11 cellular contexts compared by ENCODE assay signal in genomic region chr9:137115394-137116026, GRCh38. TPM values are rescaled to one million over a fixed set of nuclear protein-coding genes. Genes with fewer than 3 reads are reported as not detected.
DNase-seq lines count a peak whose midpoint lies in the region; ATAC-seq, FAIRE-seq and TF ChIP-seq lines count a peak whose summit lies in the region.
"Had no signal": no experiment of that assay in that cellular context is flagged by ENCODE, and none has a peak within 500 bp of the region (broad histone marks: within the 10 kb centered on the region; RNA-seq: fewer than 3 reads in every experiment).

No MANE protein-coding gene starts in this region.

- DNase-seq in LNCaP clone FGC (ENCODE audit: low read depth) (no peak), sciatic nerve (ENCODE audit: low spot score) (no peak), urothelium cell line (ENCODE audit: low spot score) (no peak), H54 (ENCODE audit: insufficient read length, low spot score) (no peak)
- no peak for DNase-seq in effector memory CD8-positive, alpha-beta T cell
- DNase-seq in naive thymus-derived CD8-positive, alpha-beta T cell, result no peak
- DNase-seq: KBM-7, NCI-H510A treated with DMSO at 0.1 percent for 48 hours, small intestine had no signal

- H3K27me3 ChIP-seq in DOHH2 (ENCODE audit: control insufficient read depth, low read length), result no peaks in the 10 kb centered on the region

- TF ChIP-seq POLR2A in H54 (IDR thresholded peaks at IDR 0.05; ENCODE audit: low read depth, low read length), result no peak

- peaks cover 7% of the 10 kb centered on the region for H3F3A ChIP-seq in DOHH2 (ENCODE audit: control insufficient read depth, insufficient read depth)

- peak overlapping the region; percentile 25 to 57 for H3K4me3 Mint-ChIP-seq in effector memory CD8-positive, alpha-beta T cell
- peak overlapping the region in 5 of 10 donors; percentile 26 to 53 (median 45) for H3K4me3 Mint-ChIP-seq in naive thymus-derived CD8-positive, alpha-beta T cell

- peaks cover 26% of the 10 kb centered on the region for H3K79me2 ChIP-seq in DOHH2 (ENCODE audit: control insufficient read depth, low read length)

- H3K4me3 ChIP-seq in DOHH2 (ENCODE audit: low read length) (peak overlapping the region; percentile 83), LNCaP clone FGC (ENCODE audit: low read depth, low read length) (peak overlapping the region; percentile 63)

- intact Hi-C loops in sciatic nerve (cut with DNase I), result no loop called here

- peaks cover 28% of the 10 kb centered on the region for H3K36me3 ChIP-seq in DOHH2 (ENCODE audit: control insufficient read depth, low read length)

- H3K27ac Mint-ChIP-seq in effector memory CD8-positive, alpha-beta T cell, result no peak overlapping the region
- H3K27ac Mint-ChIP-seq in naive thymus-derived CD8-positive, alpha-beta T cell, result peak overlapping the region in 1 of 10 donors; percentile 65

- H3K36me3 Mint-ChIP-seq in effector memory CD8-positive, alpha-beta T cell (ENCODE audit: insufficient read depth), result peaks cover 4% of the 10 kb centered on the region
- peaks cover 0 to 4% (median 2%) of the 10 kb centered on the region in 3 donors for H3K36me3 Mint-ChIP-seq in naive thymus-derived CD8-positive, alpha-beta T cell

- H3K4me1 ChIP-seq in DOHH2 (ENCODE audit: control insufficient read depth, low read length), result peaks cover 48% of the 10 kb centered on the region

- 0 out of 2 replicates have a peak overlapping the region, but pooled peaks have one; percentile 42 for H3K27ac ChIP-seq in DOHH2 (ENCODE audit: low read depth, low read length)

- peaks cover 0 to 7% of the 10 kb centered on the region in 2 donors for H3K4me1 Mint-ChIP-seq in effector memory CD8-positive, alpha-beta T cell (ENCODE audit: low read depth in 2 of 2)
- H3K4me1 Mint-ChIP-seq in naive thymus-derived CD8-positive, alpha-beta T cell, result peaks cover 0 to 18% (median 5%) of the 10 kb centered on the region in 4 donors

- H4K20me1 ChIP-seq in DOHH2 (ENCODE audit: control insufficient read depth, insufficient read depth, low read depth, low read length), result no peaks in the 10 kb centered on the region

- TF ChIP-seq CTCF in DOHH2 (IDR thresholded peaks at IDR 0.05; ENCODE audit: low read depth, low read length, poor library complexity, severe bottlenecking) (peak; percentile 12), LNCaP clone FGC (IDR thresholded peaks at IDR 0.05; ENCODE audit: control insufficient read depth, extremely low read depth, insufficient read depth) (no peak)

- no peaks in the 10 kb centered on the region for H3K9me2 ChIP-seq in DOHH2 (replicated peaks; ENCODE audit: control insufficient read depth, low read length)

- no peaks in the 10 kb centered on the region for H3K27me3 Mint-ChIP-seq in effector memory CD8-positive, alpha-beta T cell
- H3K27me3 Mint-ChIP-seq in naive thymus-derived CD8-positive, alpha-beta T cell, result no peaks in the 10 kb centered on the region

- H3K4me2 ChIP-seq in DOHH2 (ENCODE audit: low read length), result peak overlapping the region; percentile 99

- H3K9me3 Mint-ChIP-seq in effector memory CD8-positive, alpha-beta T cell, result no peaks in the 10 kb centered on the region
- H3K9me3 Mint-ChIP-seq in naive thymus-derived CD8-positive, alpha-beta T cell, result no peaks in the 10 kb centered on the region

- no peak for ATAC-seq in effector memory CD8-positive, alpha-beta T cell (replicated peaks)
- ATAC-seq in sciatic nerve, result peak; percentile 10
- no peak for ATAC-seq in naive thymus-derived CD8-positive, alpha-beta T cell

- H3K9me3 ChIP-seq in DOHH2 (ENCODE audit: control insufficient read depth, insufficient read depth, low read length), result no peaks in the 10 kb centered on the region

- FAIRE-seq in urothelium cell line (lab: Jason Lieb, UNC), result no peak
- no peak for FAIRE-seq in H54 (lab: Jason Lieb, UNC)
- FAIRE-seq: astrocyte, small intestine had no signal

- POLR2A ChIA-PET in naive thymus-derived CD8-positive, alpha-beta T cell (lab: Charles Lee), result interaction anchor here (0.5 to 3.4 kb wide), 13 partner anchors 14 to 356 kb away, joined by 3 to 20 read pairs (median 3); partner anchors contain the start of genes MAN1B1, RNF224, SAPCD2 and TUBB4B

RNA-seq across cellular contexts. Expression of gene DPP7, which starts 1.0 kb away (rescaled TPM):
- total RNA-seq in sciatic nerve, result 127 TPM
- 100 to 1,000 TPM; 278 to 298 TPM for total RNA-seq in naive thymus-derived CD8-positive, alpha-beta T cell
- 100 to 1,000 TPM in 2 of 3 donors, 10 to 100 TPM in 1; 98.7 to 126 (median 121) TPM for polyA plus RNA-seq in naive thymus-derived CD8-positive, alpha-beta T cell

RNA-seq across cellular contexts. Expression of gene GRIN1, which starts 23.4 kb away (rescaled TPM):
- not detected for total RNA-seq in sciatic nerve
- total RNA-seq in naive thymus-derived CD8-positive, alpha-beta T cell, result not detected
- polyA plus RNA-seq in naive thymus-derived CD8-positive, alpha-beta T cell, result not detected

RNA-seq across cellular contexts. Expression of gene MAN1B1, which starts 28.7 kb away (rescaled TPM):
- 48.3 TPM for total RNA-seq in sciatic nerve
- 10 to 100 TPM; 66.9 to 73.2 TPM for total RNA-seq in naive thymus-derived CD8-positive, alpha-beta T cell
- 10 to 100 TPM; 30.6 to 46.6 (median 38.3) TPM for polyA plus RNA-seq in naive thymus-derived CD8-positive, alpha-beta T cell

RNA-seq across cellular contexts. Expression of gene UAP1L1, which starts 38.2 kb away (rescaled TPM):
- 18.3 TPM for total RNA-seq in sciatic nerve
- 10 to 100 TPM; 25.2 to 28.7 TPM for total RNA-seq in naive thymus-derived CD8-positive, alpha-beta T cell
- 1 to 10 TPM; 2.3 to 7.8 (median 2.8) TPM for polyA plus RNA-seq in naive thymus-derived CD8-positive, alpha-beta T cell

RNA-seq across cellular contexts. Expression of gene SAPCD2, which starts 45.2 kb away (rescaled TPM):
- 0.36 TPM for total RNA-seq in sciatic nerve
- total RNA-seq in naive thymus-derived CD8-positive, alpha-beta T cell, result under 1 TPM; 0.27 to 0.44 TPM
- under 1 TPM in 2 of 3 donors, not detected in 1; 0.23 to 0.27 TPM for polyA plus RNA-seq in naive thymus-derived CD8-positive, alpha-beta T cell
